22 cellular contexts compared by ENCODE assay signal in genomic region chr18:13570216-13570615, GRCh38.
DNase-seq lines count a peak whose midpoint lies in the region; ATAC-seq and TF ChIP-seq lines count a peak whose summit lies in the region.
"Had no signal": no experiment of that assay in that cellular context is flagged by ENCODE, and none has a peak within 500 bp of the region (broad histone marks: within the 10 kb centered on the region; RNA-seq: fewer than 3 reads in every experiment).

No MANE protein-coding gene starts in this region.

- no peaks in the 10 kb centered on the region for H3K27me3 Mint-ChIP-seq in activated naive CD8-positive, alpha-beta T cell treated with anti-CD3 and anti-CD28 coated beads for 36 hours
- no peaks in the 10 kb centered on the region for H3K27me3 Mint-ChIP-seq in activated naive CD8-positive, alpha-beta T cell treated with anti-CD3 and anti-CD28 coated beads, Interleukin-2, amount 50 U/mL, for 24 hours
- H3K27me3 Mint-ChIP-seq in activated CD8-positive, alpha-beta T cell treated with anti-CD3 and anti-CD28 coated beads, Interleukin-2, amount 10 ng/mL, durations not matched to agents 7 days and 5 days (ENCODE audit: low read depth), result no peaks in the 10 kb centered on the region
- H3K27me3 Mint-ChIP-seq: activated B cell treated with CpG ODN at 0.5 μM for 24 hours; activated naive CD4-positive, alpha-beta T cell treated with anti-CD3 and anti-CD28 coated beads, Interleukin-2, amount 50 U/mL, for 24 hours had no signal

- H3K27me3 ChIP-seq in gastroesophageal sphincter, result no peaks in the 10 kb centered on the region
- no peaks in the 10 kb centered on the region for H3K27me3 ChIP-seq in tibial nerve
- H3K27me3 ChIP-seq: ascending aorta, neutrophil, uterus had no signal

- H3K4me1 ChIP-seq in gastroesophageal sphincter, result peaks cover 0 to 28% (median 5%) of the 10 kb centered on the region in 3 donors
- peaks cover 0 to 29% (median 19%) of the 10 kb centered on the region in 4 donors for H3K4me1 ChIP-seq in tibial nerve

- peaks cover 5% of the 10 kb centered on the region for H3K36me3 Mint-ChIP-seq in activated naive CD8-positive, alpha-beta T cell treated with anti-CD3 and anti-CD28 coated beads for 36 hours
- H3K36me3 Mint-ChIP-seq in activated naive CD8-positive, alpha-beta T cell treated with anti-CD3 and anti-CD28 coated beads, Interleukin-2, amount 50 U/mL, for 24 hours (ENCODE audit: low read depth), result peaks cover 3% of the 10 kb centered on the region
- H3K36me3 Mint-ChIP-seq in activated CD8-positive, alpha-beta T cell treated with anti-CD3 and anti-CD28 coated beads, Interleukin-2, amount 10 ng/mL, durations not matched to agents 7 days and 5 days (ENCODE audit: low read depth), result peaks cover 3% of the 10 kb centered on the region
- H3K36me3 Mint-ChIP-seq: activated naive CD4-positive, alpha-beta T cell treated with anti-CD3 and anti-CD28 coated beads, Interleukin-2, amount 50 U/mL, for 24 hours had no signal

- TF ChIP-seq POLR2A in gastroesophageal sphincter (IDR thresholded peaks at IDR 0.05) (no peak), tibial nerve (IDR thresholded peaks at IDR 0.05) (no peak)

- 100% methylated on average over 1 to 4 of the region's 17 CpGs for WGBS in gastroesophageal sphincter (ENCODE audit: low coverage in 1 of 2), 2 donors
- 90 to 92% methylated on average over 14 to 16 of the region's 17 CpGs for WGBS in tibial nerve, 2 donors

- peak; percentile 39 for DNase-seq in activated naive CD8-positive, alpha-beta T cell treated with anti-CD3 and anti-CD28 coated beads for 36 hours
- DNase-seq in activated naive CD8-positive, alpha-beta T cell treated with anti-CD3 and anti-CD28 coated beads, Interleukin-2, amount 50 U/mL, for 24 hours, result no peak
- no peak for DNase-seq in activated CD8-positive, alpha-beta T cell treated with anti-CD3 and anti-CD28 coated beads, Interleukin-2, amount 10 ng/mL, durations not matched to agents 7 days and 5 days
- peak; percentile 41 for DNase-seq in left kidney (ENCODE audit: low read depth, low spot score)
- DNase-seq in tibial nerve (ENCODE audit: low spot score in 2 of 2), result no peak
- DNase-seq: activated B cell treated with CpG ODN at 0.5 μM for 24 hours; central memory CD4-positive, alpha-beta T cell; H9; Kasumi-1; left cardiac atrium; NCI-H187; NCI-H226; SHP77; stimulated activated CD8-positive, alpha-beta memory T cell treated with anti-CD3 and anti-CD28 coated beads, Interleukin-4, amount 100 ng/mL, for 48 hours; uterus had no signal

- no peaks in the 10 kb centered on the region for H3K9me3 ChIP-seq in gastroesophageal sphincter
- no peaks in the 10 kb centered on the region for H3K9me3 ChIP-seq in tibial nerve
- H3K9me3 ChIP-seq: ascending aorta, neutrophil, uterus had no signal

- TF ChIP-seq CTCF in gastroesophageal sphincter (IDR thresholded peaks at IDR 0.05), result no peak
- no peak for TF ChIP-seq CTCF in tibial nerve (IDR thresholded peaks at IDR 0.05)

- no peaks in the 10 kb centered on the region for H3K36me3 ChIP-seq in gastroesophageal sphincter
- H3K36me3 ChIP-seq in tibial nerve, result no peaks in the 10 kb centered on the region
- H3K36me3 ChIP-seq: ascending aorta, neutrophil, uterus had no signal

- H3K27ac Mint-ChIP-seq in activated naive CD8-positive, alpha-beta T cell treated with anti-CD3 and anti-CD28 coated beads for 36 hours, result peak overlapping the region; percentile 25
- no peak overlapping the region for H3K27ac Mint-ChIP-seq in activated naive CD8-positive, alpha-beta T cell treated with anti-CD3 and anti-CD28 coated beads, Interleukin-2, amount 50 U/mL, for 24 hours
- H3K27ac Mint-ChIP-seq in activated CD8-positive, alpha-beta T cell treated with anti-CD3 and anti-CD28 coated beads, Interleukin-2, amount 10 ng/mL, durations not matched to agents 7 days and 5 days, result no peak overlapping the region
- H3K27ac Mint-ChIP-seq: activated naive CD4-positive, alpha-beta T cell treated with anti-CD3 and anti-CD28 coated beads, Interleukin-2, amount 50 U/mL, for 24 hours; H9; progenitor cell of endocrine pancreas had no signal

- H3K4me1 Mint-ChIP-seq in activated naive CD8-positive, alpha-beta T cell treated with anti-CD3 and anti-CD28 coated beads for 36 hours, result peaks cover 64% of the 10 kb centered on the region
- H3K4me1 Mint-ChIP-seq in activated naive CD8-positive, alpha-beta T cell treated with anti-CD3 and anti-CD28 coated beads, Interleukin-2, amount 50 U/mL, for 24 hours, result peaks cover 66% of the 10 kb centered on the region
- peaks cover 79% of the 10 kb centered on the region for H3K4me1 Mint-ChIP-seq in activated CD8-positive, alpha-beta T cell treated with anti-CD3 and anti-CD28 coated beads, Interleukin-2, amount 10 ng/mL, durations not matched to agents 7 days and 5 days (ENCODE audit: low read depth)

- CTCF ChIA-PET in activated CD8-positive, alpha-beta T cell treated with anti-CD3 and anti-CD28 coated beads, Interleukin-2, amount 10 ng/mL, durations not matched to agents 7 days and 5 days (lab: Charles Lee), result interaction anchor here (0.7 kb wide), 1 partner anchor 412 kb away, joined by 3 read pairs; no protein-coding TSS in a partner anchor

- H3K27ac ChIP-seq in gastroesophageal sphincter, result no peak overlapping the region
- no peak overlapping the region for H3K27ac ChIP-seq in tibial nerve
- H3K27ac ChIP-seq: ascending aorta, neutrophil had no signal

- no peak for TF ChIP-seq EP300 in gastroesophageal sphincter (IDR thresholded peaks at IDR 0.05)
- TF ChIP-seq EP300 in tibial nerve (IDR thresholded peaks at IDR 0.05), result no peak

- no peak overlapping the region for H3K4me3 ChIP-seq in gastroesophageal sphincter
- H3K4me3 ChIP-seq in tibial nerve, result no peak overlapping the region
- H3K4me3 ChIP-seq: ascending aorta, uterus had no signal

- H3K9me3 Mint-ChIP-seq in activated naive CD8-positive, alpha-beta T cell treated with anti-CD3 and anti-CD28 coated beads for 36 hours, result no peaks in the 10 kb centered on the region
- H3K9me3 Mint-ChIP-seq in activated naive CD8-positive, alpha-beta T cell treated with anti-CD3 and anti-CD28 coated beads, Interleukin-2, amount 50 U/mL, for 24 hours, result no peaks in the 10 kb centered on the region
- no peaks in the 10 kb centered on the region for H3K9me3 Mint-ChIP-seq in activated CD8-positive, alpha-beta T cell treated with anti-CD3 and anti-CD28 coated beads, Interleukin-2, amount 10 ng/mL, durations not matched to agents 7 days and 5 days (ENCODE audit: insufficient read depth)
- H3K9me3 Mint-ChIP-seq: activated B cell treated with CpG ODN at 0.5 μM for 24 hours; activated naive CD4-positive, alpha-beta T cell treated with anti-CD3 and anti-CD28 coated beads, Interleukin-2, amount 50 U/mL, for 24 hours; CD14-positive monocyte; H9 had no signal

- ATAC-seq in activated naive CD8-positive, alpha-beta T cell treated with anti-CD3 and anti-CD28 coated beads, Interleukin-2, amount 50 U/mL, for 24 hours, result no peak
- peak; percentile 7 for ATAC-seq in activated CD8-positive, alpha-beta T cell treated with anti-CD3 and anti-CD28 coated beads, Interleukin-2, amount 10 ng/mL, durations not matched to agents 7 days and 5 days
- no peak for ATAC-seq in gastroesophageal sphincter
- no peak for ATAC-seq in GM18502 (IDR thresholded peaks at IDR 0.05; ENCODE audit: poor library complexity, unreplicated experiment)
- ATAC-seq: left cardiac atrium had no signal

- POLR2A ChIA-PET in activated CD8-positive, alpha-beta T cell treated with anti-CD3 and anti-CD28 coated beads, Interleukin-2, amount 10 ng/mL, durations not matched to agents 7 days and 5 days (lab: Charles Lee), result interaction anchor here (1.0 to 1.6 kb wide), 2 partner anchors 42 to 44 kb away, joined by 3 to 6 read pairs; no protein-coding TSS in a partner anchor

- H3K4me3 Mint-ChIP-seq in activated naive CD8-positive, alpha-beta T cell treated with anti-CD3 and anti-CD28 coated beads for 36 hours, result no peak overlapping the region
- no peak overlapping the region for H3K4me3 Mint-ChIP-seq in activated naive CD8-positive, alpha-beta T cell treated with anti-CD3 and anti-CD28 coated beads, Interleukin-2, amount 50 U/mL, for 24 hours
- H3K4me3 Mint-ChIP-seq in activated CD8-positive, alpha-beta T cell treated with anti-CD3 and anti-CD28 coated beads, Interleukin-2, amount 10 ng/mL, durations not matched to agents 7 days and 5 days, result no peak overlapping the region
- H3K4me3 Mint-ChIP-seq: activated B cell treated with CpG ODN at 0.5 μM for 24 hours; activated naive CD4-positive, alpha-beta T cell treated with anti-CD3 and anti-CD28 coated beads, Interleukin-2, amount 50 U/mL, for 24 hours; CD14-positive monocyte; H9 had no signal

Comparison
In these comparisons a context has a peak if more than half of its experiments do, and no peak if none do; other contexts are left out.
1. DNase-seq: peak in activated naive CD8-positive, alpha-beta T cell treated with anti-CD3 and anti-CD28 coated beads for 36 hours (single experiment) and left kidney (single experiment); none in activated naive CD8-positive, alpha-beta T cell treated with anti-CD3 and anti-CD28 coated beads, Interleukin-2, amount 50 U/mL, for 24 hours (single experiment), activated CD8-positive, alpha-beta T cell treated with anti-CD3 and anti-CD28 coated beads, Interleukin-2, amount 10 ng/mL, durations not matched to agents 7 days and 5 days (single experiment) and tibial nerve (0 of 2).